ENCODE assay signal across 9 cellular contexts in the genomic region with DNA sequence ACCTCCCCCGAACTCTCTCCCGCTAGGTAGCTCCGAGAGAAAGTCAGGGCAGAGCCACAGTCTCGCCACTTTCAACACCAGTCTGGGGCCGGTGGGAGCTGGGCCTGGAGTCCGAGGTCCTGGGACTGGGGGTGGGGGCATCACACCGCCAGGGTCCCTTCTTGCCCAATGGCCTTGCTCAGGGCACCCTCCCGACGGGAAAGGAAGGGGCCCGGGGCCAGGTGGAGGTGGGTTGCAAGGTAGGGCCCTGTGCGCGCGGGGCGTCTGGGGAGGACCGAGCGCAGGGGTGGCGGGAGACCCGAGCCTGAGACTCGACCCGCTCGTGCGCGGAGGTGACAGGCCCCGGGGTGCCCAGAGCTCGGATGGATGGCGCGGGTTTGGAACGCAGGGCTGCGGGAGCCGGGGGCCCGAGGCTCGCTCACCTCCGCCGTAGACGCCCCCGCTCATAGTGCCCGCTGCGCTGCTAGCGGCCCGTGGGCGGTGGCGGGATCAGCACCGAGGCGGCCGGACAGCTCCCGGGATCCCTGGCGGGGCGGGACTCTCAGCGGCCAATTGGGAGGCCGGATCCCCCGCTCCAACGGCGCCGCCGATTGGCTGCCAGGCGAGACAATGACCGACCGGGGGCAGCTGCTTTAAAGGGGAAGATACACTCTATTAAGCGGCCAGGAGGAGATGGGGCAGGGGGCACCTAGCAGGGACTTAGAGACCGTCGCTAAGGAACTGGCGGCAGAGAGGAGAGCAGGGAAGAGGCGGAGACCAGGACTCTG. TPM values are rescaled to one million over a fixed set of nuclear protein-coding genes. Genes with fewer than 3 reads are reported as not detected.
A peak's percentile ranks its signal among the peaks of the same experiment; 100 is the strongest.
DNase-seq lines count a peak whose midpoint lies in the region; ATAC-seq, FAIRE-seq and TF ChIP-seq lines count a peak whose summit lies in the region.
"Had no signal": no experiment of that assay in that cellular context is flagged by ENCODE, and none has a peak within 500 bp of the region (broad histone marks: within the 10 kb centered on the region; RNA-seq: fewer than 3 reads in every experiment).

TSS of gene ACTL6B (minus strand) at position 541 of the 767 bp plus-strand sequence. CDS start at position 447, 94 bp downstream.

- no peak within 1 kb of the TSS for H3K27ac ChIP-seq in osteoblast (ENCODE audit: low read depth, low read length)

- no peaks in the 10 kb centered on the region for H3K36me3 ChIP-seq in osteoblast (ENCODE audit: insufficient read depth, low read length)

- H4K20me1 ChIP-seq in osteoblast (ENCODE audit: insufficient read depth, low read length) = no peaks in the 10 kb centered on the region

- no peak within 1 kb of the TSS for H3K4me2 ChIP-seq in osteoblast (ENCODE audit: insufficient read depth, low read length)

- H3K4me3 ChIP-seq in GM12865 (ENCODE audit: low read depth, low read length) (no peak within 1 kb of the TSS), osteoblast (ENCODE audit: insufficient read depth, low read length) (no peak within 1 kb of the TSS)

- no peaks in the 10 kb centered on the region for H3K9me3 ChIP-seq in osteoblast (ENCODE audit: low read depth, low read length)

- peak; percentile 18 for DNase-seq in GM12865 (ENCODE audit: low read depth)
- peak; percentile 64 for DNase-seq in NCI-H2196 treated with DMSO at 0.1 percent for 48 hours (lab: John Stamatoyannopoulos, UW; ENCODE audit: unreplicated experiment)
- peak; percentile 43 for DNase-seq in activated T-cell treated with anti-CD3 and anti-CD28 coated beads for 24 hours (ENCODE audit: low read depth)
- peak; percentile 73 to 93 for DNase-seq in frontal cortex (ENCODE audit: low spot score in 2 of 2)
- peak; percentile 97 for DNase-seq in osteoblast (ENCODE audit: insufficient read length, low spot score, missing footprints)
- no peak for DNase-seq in SW 1271 (lab: John Stamatoyannopoulos, UW)
- no peak for DNase-seq in SIG-M5 treated with dmso at 0.1 percent for 504 hours (lab: John Stamatoyannopoulos, UW; ENCODE audit: unreplicated experiment)

- TF ChIP-seq CTCF in GM12865 (IDR thresholded peaks at IDR 0.05; ENCODE audit: insufficient read depth, low read depth, low read length, missing control alignments) = no peak
- TF ChIP-seq CTCF in osteoblast (IDR thresholded peaks at IDR 0.05; ENCODE audit: extremely low read depth, low read depth, low read length) = no peak

- no peak for FAIRE-seq in frontal cortex (lab: Jason Lieb, UNC)
- FAIRE-seq: colon had no signal

- no peak for ATAC-seq in HG03045 (IDR thresholded peaks at IDR 0.05; ENCODE audit: unreplicated experiment)

- peaks cover 20% of the 10 kb centered on the region for H3K27me3 ChIP-seq in osteoblast (ENCODE audit: insufficient read depth, low read length)

- H3K79me2 ChIP-seq in osteoblast (ENCODE audit: insufficient read depth, low read length) = no peaks in the 10 kb centered on the region

- H2AFZ ChIP-seq in osteoblast (ENCODE audit: low read length) = no peak within 1 kb of the TSS

- H3K4me1 ChIP-seq in osteoblast (ENCODE audit: insufficient read depth, low read length) = no peaks in the 10 kb centered on the region

RNA-seq across cellular contexts. Expression of gene ACTL6B, which starts in this region (rescaled TPM):
- total RNA-seq in frontal cortex (163 TPM), osteoblast (not detected in 2 replicates)

Comparison
In these comparisons a context has a peak if more than half of its experiments do, and no peak if none do; other contexts are left out.
1. RNA of gene ACTL6B (total RNA-seq): 163 TPM in frontal cortex (single experiment); not detected in osteoblast; every median in the first group is over 100 times any median in the second.
2. Peak in DNase-seq in osteoblast; RNA of the gene not detected or under 1 TPM.
3. DNase-seq: peak in GM12865 (single experiment), NCI-H2196 treated with DMSO at 0.1 percent for 48 hours (single experiment), activated T-cell treated with anti-CD3 and anti-CD28 coated beads for 24 hours (single experiment) and frontal cortex (2 of 2); none in SW 1271 (0 of 2) and SIG-M5 treated with dmso at 0.1 percent for 504 hours (single experiment).